16 cellular contexts compared by ENCODE assay signal in genomic region chr9:79663299-79663698, GRCh38.
DNase-seq lines count a peak whose midpoint lies in the region; ATAC-seq and TF ChIP-seq lines count a peak whose summit lies in the region.
"Had no signal": no experiment of that assay in that cellular context is flagged by ENCODE, and none has a peak within 500 bp of the region (broad histone marks: within the 10 kb centered on the region; RNA-seq: fewer than 3 reads in every experiment).

No MANE protein-coding gene starts in this region.

- intact Hi-C loops in left ventricle myocardium superior (cut with micrococcal nuclease) = no loop called here
- intact Hi-C loops in activated CD4-positive, alpha-beta T cell treated with anti-CD3 and anti-CD28 coated beads for 36 hours (cut with DNase I, micrococcal nuclease) = no loop called here

- no peaks in the 10 kb centered on the region for H3K27me3 ChIP-seq in right atrium auricular region
- H3K27me3 ChIP-seq in mesendoderm (ENCODE audit: insufficient read depth, low read length, poor library complexity) = no peaks in the 10 kb centered on the region

- peak overlapping the region; percentile 25 to 91 (median 69) for H3K27ac Mint-ChIP-seq in brain
- peak overlapping the region; percentile 17 for H3K27ac Mint-ChIP-seq in type B pancreatic cell
- H3K27ac Mint-ChIP-seq in activated CD4-positive, alpha-beta T cell treated with anti-CD3 and anti-CD28 coated beads for 36 hours = no peak overlapping the region
- H3K27ac Mint-ChIP-seq: activated naive CD8-positive, alpha-beta T cell treated with anti-CD3 and anti-CD28 coated beads, Interleukin-2, amount 50 U/mL, for 24 hours had no signal

- H2AK5ac ChIP-seq in mesendoderm (ENCODE audit: low read length) = no peak overlapping the region

- H3K4me1 Mint-ChIP-seq in brain = peaks cover 84% of the 10 kb centered on the region
- peaks cover 52% of the 10 kb centered on the region for H3K4me1 Mint-ChIP-seq in type B pancreatic cell (ENCODE audit: unreplicated experiment)
- H3K4me1 Mint-ChIP-seq in activated CD4-positive, alpha-beta T cell treated with anti-CD3 and anti-CD28 coated beads for 36 hours = peaks cover 40% of the 10 kb centered on the region

- no peak overlapping the region for H3K4me2 ChIP-seq in mesendoderm (ENCODE audit: low read length)

- H3K79me1 ChIP-seq in mesendoderm (ENCODE audit: low read length) = no peaks in the 10 kb centered on the region

- ATAC-seq in left ventricle myocardium superior = peak; percentile 26
- ATAC-seq in activated CD4-positive, alpha-beta T cell treated with anti-CD3 and anti-CD28 coated beads for 36 hours = no peak
- ATAC-seq: activated naive CD8-positive, alpha-beta T cell treated with anti-CD3 and anti-CD28 coated beads, Interleukin-2, amount 50 U/mL, for 24 hours; esophagus mucosa had no signal

- no peak overlapping the region for H3K23ac ChIP-seq in mesendoderm (ENCODE audit: low read length)

- H2BK5ac ChIP-seq in mesendoderm (ENCODE audit: low read length) = no peak overlapping the region

- H3K79me2 ChIP-seq in mesendoderm (ENCODE audit: control insufficient read depth, insufficient read depth, low read length) = no peaks in the 10 kb centered on the region

- H3K4ac ChIP-seq in mesendoderm (ENCODE audit: low read depth, low read length) = peak overlapping the region; percentile 36

- H2BK15ac ChIP-seq in mesendoderm (replicated peaks; ENCODE audit: low read depth) = no peak overlapping the region

- H3K4me3 Mint-ChIP-seq in brain (peak overlapping the region; percentile 66 to 83 (median 81)), type B pancreatic cell (peak overlapping the region; percentile 65)
- H3K4me3 Mint-ChIP-seq in activated CD4-positive, alpha-beta T cell treated with anti-CD3 and anti-CD28 coated beads for 36 hours = no peak overlapping the region
- H3K4me3 Mint-ChIP-seq: stimulated activated naive CD8-positive, alpha-beta T cell treated with anti-CD3 and anti-CD28 coated beads, Interleukin-15, Interleukin-2, amounts not matched to agents 100 ng/mL and 50 ng/mL, for 24 hours had no signal

- H3K4me1 ChIP-seq in right atrium auricular region (peaks cover 0 to 38% of the 10 kb centered on the region in 2 donors), mesendoderm (ENCODE audit: control insufficient read depth, low read depth, low read length) (peaks cover 3% of the 10 kb centered on the region)

- H3K9ac ChIP-seq in mesendoderm (ENCODE audit: low read length) = no peak overlapping the region

- H3K27ac ChIP-seq in right atrium auricular region (no peak overlapping the region), mesendoderm (ENCODE audit: low read depth, low read length) (no peak overlapping the region)

- H3K27me3 Mint-ChIP-seq in brain = peaks cover 30% of the 10 kb centered on the region
- H3K27me3 Mint-ChIP-seq in type B pancreatic cell = no peaks in the 10 kb centered on the region
- no peaks in the 10 kb centered on the region for H3K27me3 Mint-ChIP-seq in activated CD4-positive, alpha-beta T cell treated with anti-CD3 and anti-CD28 coated beads for 36 hours
- H3K27me3 Mint-ChIP-seq: activated naive CD8-positive, alpha-beta T cell treated with anti-CD3 and anti-CD28 coated beads, Interleukin-2, amount 50 U/mL, for 24 hours; stimulated activated naive CD8-positive, alpha-beta T cell treated with anti-CD3 and anti-CD28 coated beads, Interleukin-15, Interleukin-2, amounts not matched to agents 100 ng/mL and 50 ng/mL, for 24 hours had no signal

- H4K5ac ChIP-seq in mesendoderm (ENCODE audit: low read length) = no peak overlapping the region

- peaks cover 4% of the 10 kb centered on the region for H3K36me3 Mint-ChIP-seq in brain
- H3K36me3 Mint-ChIP-seq in type B pancreatic cell = peaks cover 21% of the 10 kb centered on the region
- peaks cover 5% of the 10 kb centered on the region for H3K36me3 Mint-ChIP-seq in activated CD4-positive, alpha-beta T cell treated with anti-CD3 and anti-CD28 coated beads for 36 hours (ENCODE audit: low read depth)

- TF ChIP-seq CTCF in right atrium auricular region (IDR thresholded peaks at IDR 0.05) (no peak), brain (conservative IDR thresholded peaks at IDR 0.05) (no peak), type B pancreatic cell (conservative IDR thresholded peaks at IDR 0.05) (no peak)

- CTCF ChIA-PET in activated CD4-positive, alpha-beta T cell treated with anti-CD3 and anti-CD28 coated beads for 36 hours (lab: Charles Lee) = no interaction called here

- H4K8ac ChIP-seq in mesendoderm (ENCODE audit: low read depth, low read length) = no peak overlapping the region

- H3K4me3 ChIP-seq in right atrium auricular region (no peak overlapping the region), mesendoderm (ENCODE audit: low read length) (no peak overlapping the region)
- H3K4me3 ChIP-seq: smooth muscle cell had no signal

- H3K56ac ChIP-seq in mesendoderm (ENCODE audit: low read length) = no peak overlapping the region

- POLR2A ChIA-PET in activated CD4-positive, alpha-beta T cell treated with anti-CD3 and anti-CD28 coated beads for 36 hours (lab: Charles Lee) = interaction anchor here (0.6 kb wide), 1 partner anchor 513 kb away, joined by 6 read pairs; no protein-coding TSS in a partner anchor

- H3K36me3 ChIP-seq in right atrium auricular region (no peaks in the 10 kb centered on the region), mesendoderm (ENCODE audit: control insufficient read depth, insufficient read depth, low read length) (no peaks in the 10 kb centered on the region)

- H3K9me3 Mint-ChIP-seq in brain (no peaks in the 10 kb centered on the region), type B pancreatic cell (no peaks in the 10 kb centered on the region)
- H3K9me3 Mint-ChIP-seq in activated CD4-positive, alpha-beta T cell treated with anti-CD3 and anti-CD28 coated beads for 36 hours (ENCODE audit: low read depth) = no peaks in the 10 kb centered on the region
- H3K9me3 Mint-ChIP-seq: activated naive CD8-positive, alpha-beta T cell treated with anti-CD3 and anti-CD28 coated beads, Interleukin-2, amount 50 U/mL, for 24 hours; stimulated activated naive CD8-positive, alpha-beta T cell treated with anti-CD3 and anti-CD28 coated beads, Interleukin-15, Interleukin-2, amounts not matched to agents 100 ng/mL and 50 ng/mL, for 24 hours had no signal

- H3K18ac ChIP-seq in mesendoderm (ENCODE audit: low read length) = no peak overlapping the region

- no peak overlapping the region for H2BK120ac ChIP-seq in mesendoderm (ENCODE audit: low read depth, low read length)

- H3K9me3 ChIP-seq in right atrium auricular region = no peaks in the 10 kb centered on the region

- no CpG with 5 or more reads among the region's 5 CpGs for WGBS in mesendoderm (ENCODE audit: extremely low coverage, insufficient coverage, low lambda C conversion rate)

- DNase-seq in left ventricle myocardium superior (no peak), right atrium auricular region (ENCODE audit: low spot score) (no peak), mesendoderm (peak; percentile 45), type B pancreatic cell (ENCODE audit: extremely low spot score, unreplicated experiment) (no peak), cerebellar nuclear complex (lab: John Stamatoyannopoulos, UW) (no peak)
- no peak for DNase-seq in activated CD4-positive, alpha-beta T cell treated with anti-CD3 and anti-CD28 coated beads for 36 hours
- no peak for DNase-seq in activated naive CD4-positive, alpha-beta T cell treated with Interleukin-2 at 50 U/mL for 16 hours
- DNase-seq: ACHN; activated CD4-positive, alpha-beta T cell treated with anti-CD3 and anti-CD28 coated beads for 1 hour; activated naive CD8-positive, alpha-beta T cell treated with anti-CD3 and anti-CD28 coated beads, Interleukin-2, amount 50 U/mL, for 24 hours; Calu3; occipital lobe had no signal
